ENCODE assay signal across 20 cellular contexts in the genomic region with DNA sequence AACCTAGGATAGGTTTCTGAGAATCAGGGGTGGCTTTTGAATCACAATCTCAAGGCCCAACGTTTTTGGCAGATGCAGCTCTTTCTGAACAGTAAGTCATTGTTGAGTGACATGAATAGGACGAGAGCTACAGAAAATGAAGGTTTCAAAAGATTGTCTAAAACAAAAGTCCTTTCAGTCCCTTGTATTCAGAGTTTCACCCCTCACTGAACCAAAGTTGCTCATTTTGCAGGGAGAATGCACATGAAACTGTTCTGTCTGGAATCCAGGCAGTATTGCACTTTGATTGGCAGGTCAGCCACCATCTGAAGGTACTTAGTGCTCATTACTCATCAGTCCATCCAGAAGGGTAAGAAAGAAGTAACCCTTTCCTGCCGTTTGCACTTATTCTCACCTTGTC. TPM values are rescaled to one million over a fixed set of nuclear protein-coding genes. Genes with fewer than 3 reads are reported as not detected.
A peak's percentile ranks its signal among the peaks of the same experiment; 100 is the strongest.
DNase-seq lines count a peak whose midpoint lies in the region; ATAC-seq and TF ChIP-seq lines count a peak whose summit lies in the region.
"Had no signal": no experiment of that assay in that cellular context is flagged by ENCODE, and none has a peak within 500 bp of the region (broad histone marks: within the 10 kb centered on the region; RNA-seq: fewer than 3 reads in every experiment).

No MANE protein-coding gene starts in this region.

- no TSS peak for BruUV-seq in PC-9 (replicated peaks; lab: Mats Ljungman, UMichigan)

- no peaks in the 10 kb centered on the region for H3K9me2 ChIP-seq in PC-9 (ENCODE audit: insufficient read depth)

- DNase-seq in COLO829 (ENCODE audit: low spot score) = peak; percentile 71
- peak in 1 of 2 experiments; percentile 41 for DNase-seq in PC-9
- DNase-seq in dorsolateral prefrontal cortex = no peak
- DNase-seq in naive thymus-derived CD4-positive, alpha-beta T cell = no peak
- no peak for DNase-seq in ureter (ENCODE audit: low spot score)
- DNase-seq in WERI-Rb-1 = no peak
- no peak for DNase-seq in NK-92 treated with Interleukin-12 subunit alpha and Interleukin-12 subunit beta, amount 100 ng/mL, for 24 hours (lab: John Stamatoyannopoulos, UW)
- DNase-seq: activated CD4-positive, CD25-positive, alpha-beta regulatory T cell treated with anti-CD3 and anti-CD28 coated beads, Interleukin-2, amount 50 U/mL, for 72 hours; H9; MM.1S; naive thymus-derived CD8-positive, alpha-beta T cell; NCI-H2029; NCI-H526 treated with DMSO at 0.1 percent for 48 hours; right cardiac atrium; stimulated activated CD4-positive, alpha-beta T cell treated with anti-CD3 and anti-CD28 coated beads, Interleukin-2, amount 100 ng/mL, for 48 hours; T-helper 17 cell; transverse colon had no signal

- H3K27ac Mint-ChIP-seq in naive thymus-derived CD4-positive, alpha-beta T cell = peak overlapping the region in 5 of 9 donors; percentile 46 to 82 (median 67)
- H3K27ac Mint-ChIP-seq: H9, T-helper 17 cell had no signal

- H3K36me3 Mint-ChIP-seq in naive thymus-derived CD4-positive, alpha-beta T cell = peaks cover 0 to 24% (median 4%) of the 10 kb centered on the region in 5 donors

- no peak overlapping the region for H3K4me3 Mint-ChIP-seq in naive thymus-derived CD4-positive, alpha-beta T cell
- H3K4me3 Mint-ChIP-seq: H9, T-helper 17 cell had no signal

- TF ChIP-seq CTCF in PC-9 (conservative IDR thresholded peaks at IDR 0.05) (no peak), dorsolateral prefrontal cortex (IDR thresholded peaks at IDR 0.05 in 54 of 56, conservative IDR thresholded peaks at IDR 0.05 in 2 of 56; ENCODE audit: low read depth in 1 of 56, partially characterized antibody in 56 of 56) (peak in 5 of 56 donors; percentile 9 to 27 (median 14)), WERI-Rb-1 (IDR thresholded peaks at IDR 0.05; ENCODE audit: low read depth, low read length) (no peak)

- CTCF ChIA-PET in PC-9 (lab: Charles Lee) = no interaction called here
- CTCF ChIA-PET in naive thymus-derived CD4-positive, alpha-beta T cell (lab: Charles Lee) = no interaction called here

- no peak for ATAC-seq in naive thymus-derived CD4-positive, alpha-beta T cell
- ATAC-seq in HG02571 (IDR thresholded peaks at IDR 0.05; ENCODE audit: unreplicated experiment) = no peak
- ATAC-seq: naive thymus-derived CD8-positive, alpha-beta T cell; T-helper 17 cell had no signal

- H3K4me1 ChIP-seq in PC-9 (replicated peaks; ENCODE audit: insufficient read depth) = peaks cover 40% of the 10 kb centered on the region
- peaks cover 4 to 13% of the 10 kb centered on the region in 2 donors for H3K4me1 ChIP-seq in naive thymus-derived CD4-positive, alpha-beta T cell (ENCODE audit: control insufficient read depth in 2 of 2, insufficient read depth in 2 of 2, low read length in 2 of 2)
- H3K4me1 ChIP-seq: transverse colon had no signal

- H3K27me3 ChIP-seq in PC-9 (ENCODE audit: insufficient read depth, low read depth) = no peaks in the 10 kb centered on the region
- no peaks in the 10 kb centered on the region for H3K27me3 ChIP-seq in dorsolateral prefrontal cortex
- H3K27me3 ChIP-seq in naive thymus-derived CD4-positive, alpha-beta T cell (ENCODE audit: control insufficient read depth in 2 of 2, insufficient read depth in 2 of 2, low read length in 2 of 2) = no peaks in the 10 kb centered on the region
- peaks cover 41% of the 10 kb centered on the region for H3K27me3 ChIP-seq in WERI-Rb-1 (ENCODE audit: insufficient read depth, low read depth, severe bottlenecking)
- H3K27me3 ChIP-seq: hepatocyte, transverse colon had no signal

- H3K27ac ChIP-seq in PC-9 (peak overlapping the region; percentile 83), dorsolateral prefrontal cortex (peak overlapping the region in 36 of 59 donors; percentile 3 to 87 (median 65)), WERI-Rb-1 (no peak overlapping the region)
- no peak overlapping the region for H3K27ac ChIP-seq in naive thymus-derived CD4-positive, alpha-beta T cell (ENCODE audit: low read depth, low read length)
- H3K27ac ChIP-seq: epithelial cell of prostate, transverse colon had no signal

- H3K9me3 Mint-ChIP-seq in naive thymus-derived CD4-positive, alpha-beta T cell = peaks cover 0 to 12% (median 4%) of the 10 kb centered on the region in 11 donors

- peaks cover 0 to 1% (median 0%) of the 10 kb centered on the region in 5 donors for H3K27me3 Mint-ChIP-seq in naive thymus-derived CD4-positive, alpha-beta T cell
- H3K27me3 Mint-ChIP-seq: naive thymus-derived CD8-positive, alpha-beta T cell; T-helper 17 cell had no signal

- H3K79me2 ChIP-seq in PC-9 (ENCODE audit: low read depth) = no peaks in the 10 kb centered on the region
- H3K79me2 ChIP-seq: hepatocyte had no signal

- H3K36me3 ChIP-seq in PC-9 (ENCODE audit: low read depth) (no peaks in the 10 kb centered on the region), WERI-Rb-1 (no peaks in the 10 kb centered on the region)
- no peaks in the 10 kb centered on the region for H3K36me3 ChIP-seq in naive thymus-derived CD4-positive, alpha-beta T cell (ENCODE audit: control insufficient read depth in 2 of 3, insufficient read depth in 3 of 3, low read length in 3 of 3)
- H3K36me3 ChIP-seq: transverse colon had no signal

- POLR2A ChIA-PET in PC-9 (lab: Charles Lee; ENCODE audit: unreplicated experiment) = no interaction called here
- POLR2A ChIA-PET in naive thymus-derived CD4-positive, alpha-beta T cell (lab: Charles Lee) = interaction anchor here (0.6 to 1.6 kb wide), 2 partner anchors 23 to 25 kb away, joined by 5 read pairs; no protein-coding TSS in a partner anchor

- peak overlapping the region; percentile 68 for H3K4me2 ChIP-seq in PC-9
- H3K4me2 ChIP-seq: hepatocyte had no signal

- H3F3A ChIP-seq in PC-9 (ENCODE audit: insufficient read depth, low read depth) = peaks cover 27% of the 10 kb centered on the region; the same call in 1 of the 2 replicates

- H3K9me3 ChIP-seq in PC-9 (ENCODE audit: insufficient read depth, low read depth) = no peaks in the 10 kb centered on the region
- H3K9me3 ChIP-seq in naive thymus-derived CD4-positive, alpha-beta T cell (ENCODE audit: control insufficient read depth in 2 of 3, low read length in 3 of 3) = no peaks in the 10 kb centered on the region
- no peaks in the 10 kb centered on the region for H3K9me3 ChIP-seq in WERI-Rb-1 (ENCODE audit: severe bottlenecking)
- H3K9me3 ChIP-seq: transverse colon had no signal

- intact Hi-C loops in PC-9 (cut with micrococcal nuclease; ENCODE audit: unreplicated experiment) = no loop called here
- intact Hi-C loops in dorsolateral prefrontal cortex (cut with DNase I) = no loop called here
- intact Hi-C loops in naive thymus-derived CD4-positive, alpha-beta T cell (cut with micrococcal nuclease) = no loop called here

- H4K20me1 ChIP-seq in PC-9 (ENCODE audit: insufficient read depth) = no peaks in the 10 kb centered on the region

- peaks cover 0 to 39% (median 31%) of the 10 kb centered on the region in 7 donors for H3K4me1 Mint-ChIP-seq in naive thymus-derived CD4-positive, alpha-beta T cell
- H3K4me1 Mint-ChIP-seq: H9 had no signal

- no peak overlapping the region for H3K4me3 ChIP-seq in PC-9
- H3K4me3 ChIP-seq in dorsolateral prefrontal cortex = peak overlapping the region in 10 of 59 donors; percentile 1 to 52 (median 24)
- no peak overlapping the region for H3K4me3 ChIP-seq in naive thymus-derived CD4-positive, alpha-beta T cell (ENCODE audit: low read length)
- no peak overlapping the region for H3K4me3 ChIP-seq in WERI-Rb-1 (ENCODE audit: low read depth, low read length)
- H3K4me3 ChIP-seq: hepatocyte, transverse colon had no signal

- no peak overlapping the region for H2AFZ ChIP-seq in PC-9
- H2AFZ ChIP-seq: hepatocyte had no signal

RNA-seq across cellular contexts. Expression of gene RASGRP1, which starts 24.1 kb away (rescaled TPM):
- total RNA-seq in PC-9 (2021) = 0.39 and 1.5 TPM in 2 replicates
- total RNA-seq in dorsolateral prefrontal cortex = 10 to 100 TPM; 12.6 to 59.7 (median 33.3) TPM
- 100 to 1,000 TPM; 100 to 182 (median 101) TPM for total RNA-seq in naive thymus-derived CD4-positive, alpha-beta T cell
- 100 to 1,000 TPM in 1 of 2 donors, 10 to 100 TPM in 1; 77.6 to 113 TPM for polyA plus RNA-seq in naive thymus-derived CD4-positive, alpha-beta T cell
- total RNA-seq in ureter = 1.8 TPM

Comparison
In these comparisons a context has a peak if more than half of its experiments do, and no peak if none do; other contexts are left out.
1. H3K27ac ChIP-seq: peak in PC-9 (single experiment) and dorsolateral prefrontal cortex (36 of 59); none in naive thymus-derived CD4-positive, alpha-beta T cell (single experiment) and WERI-Rb-1 (single experiment).